13 cellular contexts compared by ENCODE assay signal in the genomic region with DNA sequence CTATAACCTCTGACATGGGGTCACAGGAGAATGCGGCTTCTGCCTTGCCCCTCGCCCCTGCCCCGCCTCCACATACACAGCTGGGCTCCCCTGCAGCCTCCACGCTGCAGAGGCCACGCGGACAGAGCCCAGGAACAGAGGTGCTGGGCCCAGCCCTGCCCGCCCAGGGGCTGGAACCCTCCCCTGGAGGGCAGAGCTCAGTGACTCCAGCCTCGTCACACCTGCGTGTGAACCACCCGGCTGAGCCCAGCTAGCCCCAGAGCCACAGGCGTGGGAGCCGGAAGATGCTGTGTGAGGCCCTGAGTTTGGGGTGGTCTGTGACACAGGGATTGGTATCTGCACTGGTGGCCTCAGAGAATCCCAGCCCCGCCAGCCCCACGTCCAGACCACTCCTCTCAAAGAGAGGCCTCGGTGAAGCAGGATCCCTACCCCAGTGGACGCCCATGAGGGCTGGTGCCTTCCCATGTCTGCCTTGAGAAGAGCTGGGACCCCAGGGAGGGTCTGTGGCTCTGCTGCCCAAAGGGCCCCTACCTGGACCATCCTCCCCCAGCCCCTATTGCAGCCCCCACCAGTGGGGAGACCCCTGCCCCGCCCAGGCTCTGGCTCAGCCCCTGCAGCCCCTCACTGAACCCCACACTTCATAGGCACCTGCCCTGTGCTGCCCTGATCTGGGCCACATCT. TPM values are rescaled to one million over a fixed set of nuclear protein-coding genes. Genes with fewer than 3 reads are reported as not detected.
"Had no signal": no experiment of that assay in that cellular context is flagged by ENCODE, and none has a peak within 500 bp of the region (broad histone marks: within the 10 kb centered on the region; RNA-seq: fewer than 3 reads in every experiment).

No MANE protein-coding gene starts in this region.

- H3K27me3 ChIP-seq: ovary had no signal

- DNase-seq: activated B cell treated with CpG ODN at 0.5 μM for 24 hours; activated CD4-positive, alpha-beta T cell treated with anti-CD3 and anti-CD28 coated beads, Interleukin-2, amount 10 ng/mL, durations not matched to agents 7 days and 5 days; activated CD8-positive, alpha-beta memory T cell treated with anti-CD3 and anti-CD28 coated beads for 24 hours; caudate nucleus; cortex of kidney; effector memory CD4-positive, alpha-beta T cell; hypothalamus; T-helper 17 cell had no signal

- H3K27ac ChIP-seq: ovary, skin epidermis had no signal

- H3K36me3 ChIP-seq: ovary had no signal

- H3K4me3 ChIP-seq: ovary, skin epidermis, tibial artery had no signal

- H3K9me3 ChIP-seq: ovary, tibial artery had no signal

RNA-seq across cellular contexts. Expression of gene CYP2W1, which starts 20.4 kb away (rescaled TPM):
- total RNA-seq: activated B cell treated with CpG ODN at 0.5 μM for 24 hours; activated CD4-positive, alpha-beta T cell treated with anti-CD3 and anti-CD28 coated beads, Interleukin-2, amount 10 ng/mL, durations not matched to agents 7 days and 5 days; activated naive CD4-positive, alpha-beta T cell treated with anti-CD3 and anti-CD28 coated beads for 36 hours; natural killer cell treated with Interleukin-12 subunit alpha and Interleukin-12 subunit beta and Interleukin-15 and Interleukin-18, amount 100 ng/mL, for 72 hours; T-helper 17 cell had no signal
